ENCODE assay signal across 1 cellular context in genomic region chr18:23609390-23610008, GRCh38.
TF ChIP-seq lines count a peak whose summit lies in the region.

No MANE protein-coding gene starts in this region.

TF ChIP-seq in K562, 482 proteins besides CTCF, POLR2A, EP300 and RAD21 (continued from another document):
- TF ChIP-seq REST (CRISPR knock-in tag; IDR thresholded peaks at IDR 0.05; ENCODE audit: low read depth) = peak; percentile 78
- TF ChIP-seq FOSL1 (tag; conservative IDR thresholded peaks at IDR 0.05) = peak; percentile 35; the same call in 1 of the 2 replicates
- peak in 1 of 2 experiments; percentile 66; a peak in 1 of 4 replicates for TF ChIP-seq RCOR1 (IDR thresholded peaks at IDR 0.05; ENCODE audit: borderline replicate concordance in 1 of 2, low read depth in 2 of 2, low read length in 2 of 2)
- TF ChIP-seq SOX6 (IDR thresholded peaks at IDR 0.05) = peak; percentile 30; the same call in 1 of the 2 replicates
